In the genomic region with DNA sequence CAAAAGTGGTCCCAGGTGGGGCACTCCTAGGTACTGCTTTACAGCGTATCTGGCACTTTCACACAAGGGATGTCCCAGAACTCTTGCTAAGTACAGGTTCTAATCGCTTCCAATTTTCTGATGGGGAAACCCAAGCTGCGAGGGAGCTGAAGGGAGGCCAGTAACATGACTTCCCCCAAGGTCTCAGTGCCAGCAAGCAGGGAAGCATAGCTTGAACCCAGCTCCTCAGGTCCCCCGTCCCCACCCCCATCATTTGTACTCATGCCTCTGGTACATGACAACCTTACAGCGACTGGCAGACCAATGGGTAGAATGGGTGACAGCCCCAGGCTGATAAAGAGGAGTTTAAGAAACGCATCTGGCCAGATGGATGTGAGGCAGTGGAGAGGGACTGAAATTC, we compare ENCODE assay signal across 17 cellular contexts. TPM values are rescaled to one million over a fixed set of nuclear protein-coding genes. Genes with fewer than 3 reads are reported as not detected.
DNase-seq lines count a peak whose midpoint lies in the region; ATAC-seq and TF ChIP-seq lines count a peak whose summit lies in the region.
"Had no signal": no experiment of that assay in that cellular context is flagged by ENCODE, and none has a peak within 500 bp of the region (broad histone marks: within the 10 kb centered on the region; RNA-seq: fewer than 3 reads in every experiment).

No MANE protein-coding gene starts in this region.

- no peaks in the 10 kb centered on the region for H3K79me2 ChIP-seq in osteoblast (ENCODE audit: insufficient read depth, low read length)

- BruUV-seq in Caco-2 (replicated peaks; lab: Mats Ljungman, UMichigan), result no TSS peak

- H3K4me1 Mint-ChIP-seq in Caco-2 (ENCODE audit: low read depth, unreplicated experiment) (no peaks in the 10 kb centered on the region), WTC11 (peaks cover 28% of the 10 kb centered on the region)

- H3K9me3 ChIP-seq in Caco-2 (no peaks in the 10 kb centered on the region), iPS-15b (ENCODE audit: control insufficient read depth, insufficient read depth, low read length) (no peaks in the 10 kb centered on the region), osteoblast (ENCODE audit: low read depth, low read length) (no peaks in the 10 kb centered on the region)
- H3K9me3 ChIP-seq: BLaER1 treated with 17β-estradiol and CSF1 and Interleukin-3, amounts not matched to agents 10 nM and 100 nM had no signal

- no peak overlapping the region for H3K4me3 ChIP-seq in Caco-2 (ENCODE audit: low read depth, low read length)
- peak overlapping the region; percentile 45 for H3K4me3 ChIP-seq in iPS-15b (ENCODE audit: low read depth, low read length)
- H3K4me3 ChIP-seq in osteoblast (ENCODE audit: insufficient read depth, low read length), result no peak overlapping the region
- H3K4me3 ChIP-seq: BLaER1 treated with 17β-estradiol and CSF1 and Interleukin-3, amounts not matched to agents 10 nM and 100 nM; GM23248 had no signal

- H3K4me1 ChIP-seq in Caco-2 (0 out of 2 replicates have a peak, but pooled peaks cover 3% of the 10 kb centered on the region), iPS-15b (ENCODE audit: control insufficient read depth, insufficient read depth, low read length) (peaks cover 4% of the 10 kb centered on the region), osteoblast (ENCODE audit: insufficient read depth, low read length) (no peaks in the 10 kb centered on the region)

- H3K36me3 Mint-ChIP-seq in Caco-2 (ENCODE audit: insufficient read depth, unreplicated experiment), result no peaks in the 10 kb centered on the region
- H3K36me3 Mint-ChIP-seq in WTC11, result no peaks in the 10 kb centered on the region
- H3K36me3 Mint-ChIP-seq: CD8-positive, alpha-beta T cell had no signal

- H3K27ac ChIP-seq in osteoblast (ENCODE audit: low read depth, low read length), result no peak overlapping the region
- H3K27ac ChIP-seq: BLaER1 treated with 17β-estradiol and CSF1 and Interleukin-3, amounts not matched to agents 10 nM and 100 nM; GM23248; RWPE1 had no signal

- intact Hi-C loops in Caco-2 (cut with micrococcal nuclease; ENCODE audit: unreplicated experiment), result no loop called here

- DNase-seq in Caco-2, result no peak
- no peak for DNase-seq in WTC11 (ENCODE audit: low spot score)
- DNase-seq in osteoblast (ENCODE audit: insufficient read length, low spot score, missing footprints), result peak; percentile 53
- DNase-seq in retina, result no peak
- DNase-seq in activated CD4-positive, alpha-beta T cell treated with anti-CD3 and anti-CD28 coated beads, Interleukin-2, amount 50 U/mL, for 48 hours, result no peak
- no peak for DNase-seq in RPMI8226
- DNase-seq: CD8-positive, alpha-beta T cell; KBM-7; NCI-H1694; NCI-H524 treated with DMSO at 0.1 percent for 48 hours; PC-3; SIG-M5 had no signal

- no peaks in the 10 kb centered on the region for H3K36me3 ChIP-seq in Caco-2 (ENCODE audit: control insufficient read depth, insufficient read depth, low read length)
- no peaks in the 10 kb centered on the region for H3K36me3 ChIP-seq in iPS-15b (ENCODE audit: control insufficient read depth, insufficient read depth, low read length)
- no peaks in the 10 kb centered on the region for H3K36me3 ChIP-seq in osteoblast (ENCODE audit: insufficient read depth, low read length)
- H3K36me3 ChIP-seq: BLaER1 treated with 17β-estradiol and CSF1 and Interleukin-3, amounts not matched to agents 10 nM and 100 nM had no signal

- H3K27ac Mint-ChIP-seq in Caco-2 (ENCODE audit: unreplicated experiment), result no peak overlapping the region
- H3K27ac Mint-ChIP-seq in WTC11, result no peak overlapping the region
- H3K27ac Mint-ChIP-seq: CD8-positive, alpha-beta T cell had no signal

- H2AFZ ChIP-seq in osteoblast (ENCODE audit: low read length), result no peak overlapping the region
- H2AFZ ChIP-seq: GM23248 had no signal

- H3K9me3 Mint-ChIP-seq in Caco-2 (ENCODE audit: unreplicated experiment) (no peaks in the 10 kb centered on the region), WTC11 (no peaks in the 10 kb centered on the region)
- H3K9me3 Mint-ChIP-seq: CD8-positive, alpha-beta T cell had no signal

- H3K27me3 ChIP-seq in Caco-2 (replicated peaks; ENCODE audit: control insufficient read depth, insufficient read depth, low read length), result peaks cover 6% of the 10 kb centered on the region
- peaks cover 54% of the 10 kb centered on the region for H3K27me3 ChIP-seq in iPS-15b (ENCODE audit: control insufficient read depth, insufficient read depth, low read length)
- H3K27me3 ChIP-seq in osteoblast (ENCODE audit: insufficient read depth, low read length), result peaks cover 43% of the 10 kb centered on the region

- peaks cover 19% of the 10 kb centered on the region for H3K27me3 Mint-ChIP-seq in Caco-2 (ENCODE audit: insufficient read depth, unreplicated experiment)
- H3K27me3 Mint-ChIP-seq in WTC11 (ENCODE audit: low read depth), result peaks cover 63% of the 10 kb centered on the region

- POLR2A ChIA-PET in Caco-2 (lab: Charles Lee) (no interaction called here), WTC11 (lab: Charles Lee) (interaction anchor here (1.1 kb wide), 1 partner anchor 93 kb away, joined by 3 read pairs; no protein-coding TSS in a partner anchor)

- CTCF ChIA-PET in Caco-2 (lab: Charles Lee) (no interaction called here), WTC11 (lab: Charles Lee) (interaction anchor here (3.2 to 6.3 kb wide), 4 partner anchors 51 to 94 kb away, joined by 28 to 56 read pairs (median 32); a partner anchor contains a TSS)

- no peak overlapping the region for H3K4me2 ChIP-seq in osteoblast (ENCODE audit: insufficient read depth, low read length)

- no peak for ATAC-seq in WTC11
- ATAC-seq: CD8-positive, alpha-beta T cell; PC-3 had no signal

- H4K20me1 ChIP-seq in osteoblast (ENCODE audit: insufficient read depth, low read length), result no peaks in the 10 kb centered on the region

- no peak overlapping the region for H3K9ac ChIP-seq in iPS-15b (ENCODE audit: low read depth, low read length)
- H3K9ac ChIP-seq: BLaER1 treated with 17β-estradiol and CSF1 and Interleukin-3, amounts not matched to agents 10 nM and 100 nM; GM23248 had no signal

- H3K4me3 Mint-ChIP-seq in Caco-2 (ENCODE audit: unreplicated experiment) (peak overlapping the region; percentile 10), WTC11 (peak overlapping the region; percentile 62)
- H3K4me3 Mint-ChIP-seq: CD8-positive, alpha-beta T cell had no signal

- TF ChIP-seq CTCF in Caco-2 (IDR thresholded peaks at IDR 0.05; ENCODE audit: insufficient read depth in 1 of 2, low read depth in 1 of 2, low read length in 1 of 2, severe bottlenecking in 1 of 2, unreplicated experiment in 1 of 2) (no peak), WTC11 (IDR thresholded peaks at IDR 0.05) (no peak), osteoblast (IDR thresholded peaks at IDR 0.05; ENCODE audit: extremely low read depth, low read depth, low read length) (no peak)

TF ChIP-seq in WTC11, 78 proteins besides CTCF, POLR2A, EP300 and RAD21 (continues in another document):
- TF ChIP-seq ZNF219 (CRISPR knock-in tag; IDR thresholded peaks at IDR 0.05; ENCODE audit: borderline replicate concordance), result no peak
- TF ChIP-seq GTF2I (CRISPR knock-in tag; conservative IDR thresholded peaks at IDR 0.05), result no peak
- TF ChIP-seq, protein P1, sequence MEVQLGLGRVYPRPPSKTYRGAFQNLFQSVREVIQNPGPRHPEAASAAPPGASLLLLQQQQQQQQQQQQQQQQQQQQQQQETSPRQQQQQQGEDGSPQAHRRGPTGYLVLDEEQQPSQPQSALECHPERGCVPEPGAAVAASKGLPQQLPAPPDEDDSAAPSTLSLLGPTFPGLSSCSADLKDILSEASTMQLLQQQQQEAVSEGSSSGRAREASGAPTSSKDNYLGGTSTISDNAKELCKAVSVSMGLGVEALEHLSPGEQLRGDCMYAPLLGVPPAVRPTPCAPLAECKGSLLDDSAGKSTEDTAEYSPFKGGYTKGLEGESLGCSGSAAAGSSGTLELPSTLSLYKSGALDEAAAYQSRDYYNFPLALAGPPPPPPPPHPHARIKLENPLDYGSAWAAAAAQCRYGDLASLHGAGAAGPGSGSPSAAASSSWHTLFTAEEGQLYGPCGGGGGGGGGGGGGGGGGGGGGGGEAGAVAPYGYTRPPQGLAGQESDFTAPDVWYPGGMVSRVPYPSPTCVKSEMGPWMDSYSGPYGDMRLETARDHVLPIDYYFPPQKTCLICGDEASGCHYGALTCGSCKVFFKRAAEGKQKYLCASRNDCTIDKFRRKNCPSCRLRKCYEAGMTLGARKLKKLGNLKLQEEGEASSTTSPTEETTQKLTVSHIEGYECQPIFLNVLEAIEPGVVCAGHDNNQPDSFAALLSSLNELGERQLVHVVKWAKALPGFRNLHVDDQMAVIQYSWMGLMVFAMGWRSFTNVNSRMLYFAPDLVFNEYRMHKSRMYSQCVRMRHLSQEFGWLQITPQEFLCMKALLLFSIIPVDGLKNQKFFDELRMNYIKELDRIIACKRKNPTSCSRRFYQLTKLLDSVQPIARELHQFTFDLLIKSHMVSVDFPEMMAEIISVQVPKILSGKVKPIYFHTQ (CRISPR knock-in tag; IDR thresholded peaks at IDR 0.05), result no peak
- TF ChIP-seq TP53 (CRISPR knock-in tag; IDR thresholded peaks at IDR 0.05), result no peak
- TF ChIP-seq SP1 (CRISPR knock-in tag; conservative IDR thresholded peaks at IDR 0.05), result no peak
- TF ChIP-seq SOX15 (CRISPR knock-in tag; IDR thresholded peaks at IDR 0.05), result no peak
- TF ChIP-seq, protein P2, sequence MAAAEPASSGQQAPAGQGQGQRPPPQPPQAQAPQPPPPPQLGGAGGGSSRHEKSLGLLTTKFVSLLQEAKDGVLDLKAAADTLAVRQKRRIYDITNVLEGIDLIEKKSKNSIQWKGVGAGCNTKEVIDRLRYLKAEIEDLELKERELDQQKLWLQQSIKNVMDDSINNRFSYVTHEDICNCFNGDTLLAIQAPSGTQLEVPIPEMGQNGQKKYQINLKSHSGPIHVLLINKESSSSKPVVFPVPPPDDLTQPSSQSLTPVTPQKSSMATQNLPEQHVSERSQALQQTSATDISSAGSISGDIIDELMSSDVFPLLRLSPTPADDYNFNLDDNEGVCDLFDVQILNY (CRISPR knock-in tag; IDR thresholded peaks at IDR 0.05), result no peak
- TF ChIP-seq, protein P3, sequence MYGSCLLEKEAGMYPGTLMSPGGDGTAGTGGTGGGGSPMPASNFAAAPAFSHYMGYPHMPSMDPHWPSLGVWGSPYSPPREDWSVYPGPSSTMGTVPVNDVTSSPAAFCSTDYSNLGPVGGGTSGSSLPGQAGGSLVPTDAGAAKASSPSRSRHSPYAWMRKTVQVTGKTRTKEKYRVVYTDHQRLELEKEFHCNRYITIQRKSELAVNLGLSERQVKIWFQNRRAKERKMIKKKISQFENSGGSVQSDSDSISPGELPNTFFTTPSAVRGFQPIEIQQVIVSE (CRISPR knock-in tag; IDR thresholded peaks at IDR 0.05; ENCODE audit: borderline replicate concordance), result no peak
- TF ChIP-seq ESRRA (CRISPR knock-in tag; IDR thresholded peaks at IDR 0.05; ENCODE audit: borderline replicate concordance), result no peak

RNA-seq across cellular contexts. Expression of a gene that starts 0.7 kb away (rescaled TPM):
- total RNA-seq in Caco-2 (2022), result 0.09 TPM in 1 of 2 replicates, not detected in the other
- 3.9 to 7.3 TPM (median 4.1 TPM) in 3 replicates for total RNA-seq in WTC11 (2021)
- not detected in 2 replicates for total RNA-seq in osteoblast
- total RNA-seq: CD8-positive, alpha-beta T cell; GM23248; HepG2; PC-3 had no signal
